ENCODE assay signal across 1 cellular context in the genomic region with DNA sequence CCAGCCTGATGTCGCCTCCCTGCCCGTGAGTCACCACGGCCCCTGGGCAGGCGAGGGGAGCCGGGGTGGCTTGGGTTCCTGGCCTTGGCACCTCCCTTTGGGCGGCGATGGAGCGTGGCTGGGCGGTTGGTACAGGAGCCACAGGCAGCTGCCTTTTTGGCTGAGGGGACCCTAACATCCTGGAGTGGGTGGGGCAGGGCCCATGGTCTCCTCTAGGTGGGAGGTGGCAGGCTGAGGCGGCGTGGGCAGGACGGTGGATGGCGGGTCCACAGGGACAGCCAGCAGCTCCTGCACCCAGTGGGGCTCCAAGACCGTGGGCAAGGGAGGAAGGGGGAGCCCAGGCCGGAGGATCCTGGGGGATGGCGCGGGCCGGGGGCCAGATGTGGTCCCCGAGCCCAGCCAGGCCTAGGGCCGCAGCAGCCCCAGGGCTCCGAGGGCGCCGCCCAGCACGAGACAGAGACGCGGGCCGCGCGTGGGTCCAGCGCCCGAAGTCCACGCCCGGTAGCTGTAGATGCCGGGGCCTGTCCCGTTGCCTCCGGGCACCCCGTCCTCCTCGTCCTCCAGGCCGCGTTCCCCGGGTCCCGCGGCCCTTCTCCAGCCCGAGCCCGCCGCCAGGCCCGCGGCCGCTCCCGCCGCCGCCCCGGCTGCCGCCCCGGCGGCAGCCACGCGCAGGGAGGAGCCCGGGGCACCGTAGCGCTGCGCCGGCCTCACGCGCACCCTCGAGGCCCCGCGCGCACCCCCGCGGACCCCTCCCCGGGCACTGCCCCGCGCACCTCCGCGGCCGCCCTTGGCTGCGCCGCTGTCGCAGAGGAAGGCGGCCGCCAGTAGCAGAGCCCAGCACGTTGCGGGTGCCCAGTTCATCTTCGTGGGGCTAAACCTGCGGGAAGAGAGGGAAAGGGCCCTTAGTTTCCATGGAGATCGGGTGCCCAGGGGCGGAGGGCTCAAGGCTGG.
TF ChIP-seq lines count a peak whose summit lies in the region.

No MANE protein-coding gene starts in this region.

TF ChIP-seq in HCT116, 20 proteins besides CTCF, POLR2A, EP300 and RAD21 (continued from another document):
- no peak for TF ChIP-seq TCF7L2 (IDR thresholded peaks at IDR 0.05; ENCODE audit: borderline replicate concordance, extremely low read depth, insufficient read depth, insufficient read length)
- TF ChIP-seq CEBPB (IDR thresholded peaks at IDR 0.05; ENCODE audit: low read depth): no peak
